Comparison of ENCODE assay signal across 19 cellular contexts in the genomic region with DNA sequence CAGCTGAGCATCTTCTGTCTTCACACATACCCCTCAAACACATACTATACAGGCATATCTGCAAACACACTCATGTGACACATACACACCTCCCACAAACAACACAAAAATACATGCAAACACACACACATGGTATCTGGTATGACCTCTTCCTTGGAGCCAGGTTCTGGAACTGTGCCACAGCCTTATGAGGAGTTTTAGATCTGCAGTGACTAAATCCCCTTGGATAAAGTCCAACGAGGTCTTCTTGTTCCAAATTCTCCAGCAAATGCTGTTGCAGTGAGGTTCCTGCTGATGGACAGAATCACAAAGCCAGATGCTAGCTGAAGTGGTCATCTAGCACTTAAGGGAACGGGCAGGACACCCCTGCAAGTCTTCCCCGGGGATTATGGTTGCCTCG. TPM values are rescaled to one million over a fixed set of nuclear protein-coding genes. Genes with fewer than 3 reads are reported as not detected.
DNase-seq lines count a peak whose midpoint lies in the region; ATAC-seq and TF ChIP-seq lines count a peak whose summit lies in the region.
"Had no signal": no experiment of that assay in that cellular context is flagged by ENCODE, and none has a peak within 500 bp of the region (broad histone marks: within the 10 kb centered on the region; RNA-seq: fewer than 3 reads in every experiment).

No MANE protein-coding gene starts in this region.

- H3K27me3 ChIP-seq in upper lobe of right lung, result no peaks in the 10 kb centered on the region
- H3K27me3 ChIP-seq: transverse colon had no signal

- intact Hi-C loops in upper lobe of right lung (cut with DNase I), result no loop called here

- no peak overlapping the region for H3K4me3 ChIP-seq in upper lobe of right lung
- H3K4me3 ChIP-seq: spleen, transverse colon had no signal

- DNase-seq in HS-5 (ENCODE audit: low read depth), result peak; percentile 35
- peak; percentile 52 for DNase-seq in RPMI7951 (ENCODE audit: low read depth)
- peak; percentile 21 for DNase-seq in fibroblast of gingiva (ENCODE audit: low read depth)
- DNase-seq in renal cortical epithelial cell (ENCODE audit: low read depth), result peak; percentile 75
- DNase-seq in upper lobe of right lung, result no peak
- DNase-seq in stimulated activated CD4-positive, alpha-beta T cell treated with anti-CD3 and anti-CD28 coated beads, Interleukin-1b, Interleukin-23, amount 100 ng/mL, for 48 hours, result no peak
- DNase-seq: activated CD4-positive, alpha-beta memory T cell treated with anti-CD3 and anti-CD28 coated beads for 36 hours; activated T-cell treated with anti-CD3 and anti-CD28 coated beads, Interleukin-2, amount 50 U/mL, for 4 hours; effector memory CD8-positive, alpha-beta T cell; Karpas-422; naive thymus-derived CD8-positive, alpha-beta T cell; NCI-H1417; NCI-H2171 treated with DMSO at 0.1 percent for 48 hours; posterior cingulate gyrus; spleen; T-helper 1 cell; transverse colon had no signal

- ATAC-seq in HG03469 (IDR thresholded peaks at IDR 0.05; ENCODE audit: unreplicated experiment) (no peak), upper lobe of right lung (no peak)
- ATAC-seq: activated T-cell treated with anti-CD3 and anti-CD28 coated beads, Interleukin-2, amount 50 U/mL, for 4 hours; effector memory CD8-positive, alpha-beta T cell; naive thymus-derived CD8-positive, alpha-beta T cell had no signal

- TF ChIP-seq CTCF in upper lobe of right lung (IDR thresholded peaks at IDR 0.05), result no peak

- H3K9me3 ChIP-seq in upper lobe of right lung, result no peaks in the 10 kb centered on the region
- H3K9me3 ChIP-seq: spleen, transverse colon had no signal

- no peaks in the 10 kb centered on the region for H3K4me1 ChIP-seq in upper lobe of right lung
- H3K4me1 ChIP-seq: transverse colon had no signal

- no peaks in the 10 kb centered on the region for H3K36me3 ChIP-seq in upper lobe of right lung
- H3K36me3 ChIP-seq: spleen, transverse colon had no signal

- H3K27ac ChIP-seq in upper lobe of right lung, result no peak overlapping the region
- H3K27ac ChIP-seq: spleen, transverse colon, VCaP had no signal

RNA-seq across cellular contexts. Expression of a gene that starts 54.5 kb away (rescaled TPM):
- total RNA-seq in RPMI7951 (2014; rRNA removed; shearing (Covaris generic)), result 1.2 TPM in 1 of 2 replicates, not detected in the other
- total RNA-seq in renal cortical epithelial cell (2.0 TPM in 1 of 2 replicates, not detected in the other), upper lobe of right lung (not detected)
- total RNA-seq: activated CD4-positive, alpha-beta memory T cell treated with anti-CD3 and anti-CD28 coated beads for 36 hours; activated T-cell treated with anti-CD3 and anti-CD28 coated beads, Interleukin-2, amount 50 U/mL, for 4 hours; naive thymus-derived CD8-positive, alpha-beta T cell; transverse colon had no signal

Comparison
In these comparisons a context has a peak if more than half of its experiments do, and no peak if none do; other contexts are left out.
1. DNase-seq: peak in HS-5 (single experiment), RPMI7951 (single experiment), fibroblast of gingiva (single experiment) and renal cortical epithelial cell (single experiment); none in upper lobe of right lung (single experiment) and stimulated activated CD4-positive, alpha-beta T cell treated with anti-CD3 and anti-CD28 coated beads, Interleukin-1b, Interleukin-23, amount 100 ng/mL, for 48 hours (single experiment).